8 cellular contexts compared by ENCODE assay signal in genomic region chr14:31208546-31209424, GRCh38. TPM values are rescaled to one million over a fixed set of nuclear protein-coding genes. Genes with fewer than 3 reads are reported as not detected.
A peak's percentile ranks its signal among the peaks of the same experiment; 100 is the strongest.
DNase-seq lines count a peak whose midpoint lies in the region; ATAC-seq and TF ChIP-seq lines count a peak whose summit lies in the region.

No MANE protein-coding gene starts in this region.

- ATAC-seq in GM19463 (IDR thresholded peaks at IDR 0.05; ENCODE audit: unreplicated experiment), result no peak

- TF ChIP-seq CTCF in fibroblast of villous mesenchyme (IDR thresholded peaks at IDR 0.05; ENCODE audit: insufficient read depth, low read depth, low read length), result no peak

- H3K27ac ChIP-seq in skin epidermis, result peak overlapping the region; percentile 84 to 100 (median 99)

- peak overlapping the region; percentile 85 for H3K4me3 ChIP-seq in fibroblast of villous mesenchyme (ENCODE audit: low read depth, low read length)
- H3K4me3 ChIP-seq in skin epidermis, result peak overlapping the region; percentile 71 to 97 (median 79)

- DNase-seq in NCI-H748 (lab: John Stamatoyannopoulos, UW; ENCODE audit: unreplicated experiment) (peak; percentile 56), NCI-H748 treated with DMSO at 0.1 percent for 48 hours (lab: John Stamatoyannopoulos, UW) (no peak), fibroblast of villous mesenchyme (ENCODE audit: low read depth) (no peak), OCI-M1 (lab: John Stamatoyannopoulos, UW) (no peak), NCI-H1092 treated with DMSO at 0.1 percent for 48 hours (lab: John Stamatoyannopoulos, UW) (no peak)
- DNase-seq in activated CD8-positive, alpha-beta memory T cell treated with anti-CD3 and anti-CD28 coated beads for 24 hours, result peak; percentile 74

RNA-seq across cellular contexts. Expression of gene HECTD1, which starts 1.2 kb away (rescaled TPM):
- total RNA-seq in fibroblast of villous mesenchyme, result 192 and 283 TPM in 2 replicates

Comparison
In these comparisons a context has a peak if more than half of its experiments do, and no peak if none do; other contexts are left out.
1. DNase-seq: peak in NCI-H748 (single experiment) and activated CD8-positive, alpha-beta memory T cell treated with anti-CD3 and anti-CD28 coated beads for 24 hours (single experiment); none in NCI-H748 treated with DMSO at 0.1 percent for 48 hours (single experiment), fibroblast of villous mesenchyme (single experiment), OCI-M1 (single experiment) and NCI-H1092 treated with DMSO at 0.1 percent for 48 hours (single experiment).